Comparison of ENCODE assay signal across 9 cellular contexts in the genomic region with DNA sequence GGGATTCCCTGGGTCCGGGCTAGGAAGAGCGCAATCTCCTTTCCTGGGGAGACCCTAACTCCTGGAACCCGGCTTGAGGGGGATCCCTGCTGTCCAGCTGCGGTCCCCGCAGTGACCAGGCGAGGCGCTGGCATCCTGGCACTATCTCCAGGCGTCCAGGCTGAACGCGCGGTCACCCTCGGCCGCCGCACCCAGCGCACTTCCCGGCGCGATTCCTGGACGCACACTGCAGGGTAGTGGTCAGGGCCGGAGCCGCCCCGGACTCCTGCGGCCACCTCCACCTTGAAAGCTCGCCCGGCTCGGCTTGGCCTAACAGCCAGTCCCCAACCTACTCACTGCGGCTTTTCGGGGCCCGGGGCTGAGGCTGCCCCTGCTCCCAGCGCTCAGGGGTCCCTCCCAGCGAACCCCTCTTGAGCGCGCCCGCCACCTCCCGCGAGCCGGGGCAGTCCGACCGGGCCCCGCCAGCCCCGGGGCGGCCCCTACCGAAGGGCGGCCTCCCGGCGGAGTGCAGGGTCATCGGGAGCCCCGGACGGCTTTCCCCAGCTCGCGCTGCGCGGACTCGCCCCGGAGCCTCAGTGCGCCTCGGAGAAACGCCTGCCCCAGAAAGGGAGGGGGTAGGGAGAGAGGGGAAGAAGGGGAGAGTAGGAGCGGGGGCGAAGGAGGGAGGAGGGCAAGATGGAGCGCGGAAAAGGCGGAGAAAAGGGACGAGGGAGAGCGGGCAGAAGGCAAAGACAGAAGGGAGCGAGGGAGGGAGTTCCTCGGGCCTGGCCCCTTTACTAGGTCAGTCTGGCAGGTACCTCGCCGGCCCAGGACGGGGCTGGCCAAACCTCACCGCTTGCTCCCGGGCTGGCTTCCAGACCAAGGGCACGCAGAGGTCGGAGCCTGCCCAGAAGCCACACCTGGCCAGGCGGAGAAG. TPM values are rescaled to one million over a fixed set of nuclear protein-coding genes. Genes with fewer than 3 reads are reported as not detected.
DNase-seq lines count a peak whose midpoint lies in the region; ATAC-seq, FAIRE-seq and TF ChIP-seq lines count a peak whose summit lies in the region.
"Had no signal": no experiment of that assay in that cellular context is flagged by ENCODE, and none has a peak within 500 bp of the region (broad histone marks: within the 10 kb centered on the region; RNA-seq: fewer than 3 reads in every experiment).

No MANE protein-coding gene starts in this region.

- peak; percentile 71 for FAIRE-seq in HTR-8/SVneo (lab: Jason Lieb, UNC)

- peak overlapping the region; percentile 98 for H3K4me2 ChIP-seq in skeletal muscle satellite cell (ENCODE audit: low read length)

- no peaks in the 10 kb centered on the region for H3K4me1 ChIP-seq in skeletal muscle satellite cell (ENCODE audit: control insufficient read depth, insufficient read depth, low read length)

- H3K27ac Mint-ChIP-seq in brain: no peak overlapping the region

- H3K9ac ChIP-seq in skeletal muscle satellite cell (ENCODE audit: low read depth, low read length): peak overlapping the region; percentile 56

- H3K4me1 Mint-ChIP-seq in brain: peaks cover 43% of the 10 kb centered on the region

- ATAC-seq in GM18868 (IDR thresholded peaks at IDR 0.05; ENCODE audit: unreplicated experiment): peak; percentile 48

- peaks cover 53% of the 10 kb centered on the region for H3K27me3 ChIP-seq in skeletal muscle satellite cell (ENCODE audit: control insufficient read depth, insufficient read depth, low read length)

- H3K36me3 Mint-ChIP-seq in brain: no peaks in the 10 kb centered on the region

- H3K4me3 ChIP-seq in skeletal muscle satellite cell (ENCODE audit: low read length): peak overlapping the region; percentile 75

- no peaks in the 10 kb centered on the region for H3K9me3 ChIP-seq in skeletal muscle satellite cell (replicated peaks; ENCODE audit: low read length)
- H3K9me3 ChIP-seq: neutrophil had no signal

- peak; percentile 65 to 81 for TF ChIP-seq CTCF in brain (conservative IDR thresholded peaks at IDR 0.05)

- peaks cover 35% of the 10 kb centered on the region for H3K27me3 Mint-ChIP-seq in brain

- no peaks in the 10 kb centered on the region for H3K9me3 Mint-ChIP-seq in brain

- H3K36me3 ChIP-seq in skeletal muscle satellite cell (ENCODE audit: insufficient read depth, low read length): no peaks in the 10 kb centered on the region
- H3K36me3 ChIP-seq: neutrophil had no signal

- DNase-seq in 8988T (peak; percentile 86), HTR-8/SVneo (ENCODE audit: insufficient read length, low spot score) (peak; percentile 84), iPS-NIHi7 (ENCODE audit: extremely low spot score) (peak; percentile 58), Kasumi-1 (lab: John Stamatoyannopoulos, UW) (no peak)
- no peak for DNase-seq in activated CD8-positive, alpha-beta memory T cell treated with anti-CD3 and anti-CD28 coated beads, Interleukin-2, amount 50 U/mL, for 48 hours

- H3K4me3 Mint-ChIP-seq in brain: peak overlapping the region; percentile 67 to 80 (median 76)

RNA-seq across cellular contexts. Expression of a gene that starts 1.0 kb away (rescaled TPM):
- polyA plus RNA-seq in brain (ENCODE audit: insufficient read depth, low read depth, low replicate concordance): 2.8 TPM
- total RNA-seq in skeletal muscle satellite cell (2012; rRNA removed): not detected in 2 replicates

RNA-seq across cellular contexts. Expression of a gene that starts 53.8 kb away (rescaled TPM):
- not detected for polyA plus RNA-seq in brain (ENCODE audit: insufficient read depth, low read depth, low replicate concordance)
- total RNA-seq in skeletal muscle satellite cell (2012; rRNA removed): not detected in 2 replicates

Comparison
In these comparisons a context has a peak if more than half of its experiments do, and no peak if none do; other contexts are left out.
1. DNase-seq: peak in 8988T (single experiment), HTR-8/SVneo (single experiment) and iPS-NIHi7 (single experiment); none in activated CD8-positive, alpha-beta memory T cell treated with anti-CD3 and anti-CD28 coated beads, Interleukin-2, amount 50 U/mL, for 48 hours (single experiment) and Kasumi-1 (0 of 2).